In genomic region chr20:58523916-58524315, GRCh38 we compare ENCODE assay signal across 21 cellular contexts. TPM values are rescaled to one million over a fixed set of nuclear protein-coding genes. Genes with fewer than 3 reads are reported as not detected.
A peak's percentile ranks its signal among the peaks of the same experiment; 100 is the strongest.
DNase-seq lines count a peak whose midpoint lies in the region; ATAC-seq and TF ChIP-seq lines count a peak whose summit lies in the region.
"Had no signal": no experiment of that assay in that cellular context is flagged by ENCODE, and none has a peak within 500 bp of the region (broad histone marks: within the 10 kb centered on the region; RNA-seq: fewer than 3 reads in every experiment).

No MANE protein-coding gene starts in this region.

- TF ChIP-seq POLR2A in IMR-90 (IDR thresholded peaks at IDR 0.05; ENCODE audit: low read depth, low read length) = no peak

- BruUV-seq in IMR-90 (replicated peaks; lab: Mats Ljungman, UMichigan) = no TSS peak

- TF ChIP-seq RAD21 in IMR-90 (IDR thresholded peaks at IDR 0.05; ENCODE audit: low read length) = no peak

- H2BK15ac ChIP-seq in IMR-90 (ENCODE audit: low read depth, low read length) = peak overlapping the region; percentile 96; the same call in 2 of the 3 replicates

- H2BK20ac ChIP-seq in IMR-90 (ENCODE audit: low read depth, low read length) = peak overlapping the region; percentile 97

- TF ChIP-seq CTCF in IMR-90 (conservative IDR thresholded peaks at IDR 0.05; ENCODE audit: low read depth, low read length) = no peak
- no peak for TF ChIP-seq CTCF in astrocyte of the spinal cord (IDR thresholded peaks at IDR 0.05; ENCODE audit: low read depth, low read length)

- H4K91ac ChIP-seq in IMR-90 (ENCODE audit: insufficient read depth, low read depth, low read length) = peak overlapping the region; percentile 98

- H3K4me2 ChIP-seq in IMR-90 (ENCODE audit: low read depth, low read length) = no peak overlapping the region
- H3K4me2 ChIP-seq: hepatocyte had no signal

- no CpG with 5 or more reads among the region's 3 CpGs for WGBS in IMR-90 (ENCODE audit: extremely low coverage in 2 of 2, insufficient read length in 1 of 2), 2 experiments

- H3K9me3 ChIP-seq in IMR-90 (ENCODE audit: control insufficient read depth, insufficient read depth, low read length) = peaks cover 9% of the 10 kb centered on the region

- no peaks in the 10 kb centered on the region; the same call in 1 of the 2 replicates for H3K27me3 ChIP-seq in IMR-90 (ENCODE audit: control insufficient read depth, insufficient read depth, low read length)
- H3K27me3 ChIP-seq: dorsolateral prefrontal cortex, esophagus muscularis mucosa, hepatocyte, uterus had no signal

- 0 out of 4 replicates have a peak, but pooled peaks cover 0 to 4% of the 10 kb centered on the region in 2 experiments for H3K79me1 ChIP-seq in IMR-90 (ENCODE audit: low read depth in 1 of 2, low read length in 2 of 2)

- no peaks in the 10 kb centered on the region for H4K20me1 ChIP-seq in IMR-90 (ENCODE audit: insufficient read depth, low read length)

- H2AK9ac ChIP-seq in IMR-90 (replicated peaks; ENCODE audit: low read depth, low read length, poor library complexity) = peak overlapping the region; percentile 93

- peak overlapping the region; percentile 99 for H2BK5ac ChIP-seq in IMR-90 (ENCODE audit: low read depth, low read length, poor library complexity, severe bottlenecking)

- in situ Hi-C loops in IMR-90 (cut with MboI; ENCODE audit: low sequenced_read_pairs) (no loop called here), astrocyte of the spinal cord (cut with HindIII; ENCODE audit: low sequenced_read_pairs) (no loop called here)

- CTCF ChIA-PET in IMR-90 (lab: Yijun Ruan, JAX) = no interaction called here

- H3K4me1 ChIP-seq in IMR-90 (ENCODE audit: control insufficient read depth, insufficient read depth, low read length) = peaks cover 20% of the 10 kb centered on the region
- H3K4me1 ChIP-seq: esophagus muscularis mucosa, uterus had no signal

- POLR2A ChIA-PET in IMR-90 (lab: Charles Lee; ENCODE audit: unreplicated experiment) = interaction anchor here (1.4 kb wide), 1 partner anchor 24 kb away, joined by 5 read pairs; no protein-coding TSS in a partner anchor

- DNase-seq in AG08395 (ENCODE audit: low spot score) = peak; percentile 76
- DNase-seq in IMR-90 = peak; percentile 49
- DNase-seq in astrocyte of the spinal cord (ENCODE audit: low read depth, low spot score) = peak; percentile 73
- DNase-seq in myocyte (ENCODE audit: low read depth) = peak; percentile 34
- DNase-seq in nucleus accumbens (lab: John Stamatoyannopoulos, UW) = no peak
- DNase-seq in stimulated activated naive CD4-positive, alpha-beta T cell (lab: John Stamatoyannopoulos, UW) = no peak
- DNase-seq in activated CD4-positive, CD25-positive, alpha-beta regulatory T cell treated with anti-CD3 and anti-CD28 coated beads, Interleukin-2, amount 50 U/mL, for 72 hours = no peak
- DNase-seq: activated CD4-positive, alpha-beta memory T cell treated with anti-CD3 and anti-CD28 coated beads for 36 hours; activated naive CD4-positive, alpha-beta T cell treated with anti-CD3 and anti-CD28 coated beads, Interleukin-2, amount 50 U/mL, for 16 hours; activated T-cell treated with anti-CD3 and anti-CD28 coated beads, Interleukin-2, amount 50 U/mL, for 24 hours; dorsolateral prefrontal cortex; GOT3; Kasumi-1; right cardiac atrium; T-cell; uterus had no signal

- no peak overlapping the region for H3K9ac ChIP-seq in IMR-90 (ENCODE audit: low read depth, low read length)

- intact Hi-C loops in IMR-90 (cut with micrococcal nuclease) = no loop called here

- dilution Hi-C loops in IMR-90 (cut with HindIII; ENCODE audit: low sequenced_read_pairs, unreplicated experiment) = no loop called here

- H3K18ac ChIP-seq in IMR-90 (ENCODE audit: low read depth, low read length) = peak overlapping the region; percentile 90

- H3K14ac ChIP-seq in IMR-90 (replicated peaks; ENCODE audit: low read depth, low read length) = peak overlapping the region; percentile 97

- H2AK5ac ChIP-seq in IMR-90 (ENCODE audit: low read depth, low read length) = peak overlapping the region; percentile 97; the same call in 1 of the 2 replicates

- H4K8ac ChIP-seq in IMR-90 (ENCODE audit: low read depth in 2 of 2, low read length in 2 of 2) = peak overlapping the region; percentile 74 to 93

- H3K9me1 ChIP-seq in IMR-90 (ENCODE audit: insufficient read depth, low read length) = peaks cover 7% of the 10 kb centered on the region

- H4K5ac ChIP-seq in IMR-90 (ENCODE audit: low read depth, low read length) = peak overlapping the region; percentile 88; the same call in 1 of the 2 replicates

- H3K36me3 ChIP-seq in IMR-90 (ENCODE audit: control insufficient read depth, insufficient read depth, low read length) = no peaks in the 10 kb centered on the region
- H3K36me3 ChIP-seq: esophagus muscularis mucosa, uterus had no signal

- H3K56ac ChIP-seq in IMR-90 (ENCODE audit: extremely low read depth, insufficient read depth, low read length) = peak overlapping the region; percentile 23; the same call in 1 of the 2 replicates

- H3K27ac ChIP-seq in IMR-90 (ENCODE audit: insufficient read depth, low read length) = peak overlapping the region; percentile 35; the same call in 1 of the 2 replicates
- H3K27ac ChIP-seq: dorsolateral prefrontal cortex, esophagus muscularis mucosa, hepatocyte, VCaP had no signal

- peak; percentile 18; the same call in 1 of the 2 replicates for ATAC-seq in IMR-90 (ENCODE audit: low read depth)
- ATAC-seq in HG03460 (IDR thresholded peaks at IDR 0.05; ENCODE audit: unreplicated experiment) = no peak
- ATAC-seq: T-cell had no signal

- H3K4me3 ChIP-seq in IMR-90 (ENCODE audit: insufficient read depth, low read depth, low read length) = no peak overlapping the region
- H3K4me3 ChIP-seq in astrocyte of the spinal cord (ENCODE audit: low read depth, low read length) = no peak overlapping the region
- H3K4me3 ChIP-seq: dorsolateral prefrontal cortex, esophagus muscularis mucosa, hepatocyte, uterus had no signal

- H3K23ac ChIP-seq in IMR-90 (ENCODE audit: low read depth, low read length) = peak overlapping the region; percentile 83

- peak overlapping the region; percentile 97 for H3K4ac ChIP-seq in IMR-90 (ENCODE audit: low read depth, low read length)

- peak overlapping the region; percentile 78 for H2AFZ ChIP-seq in IMR-90 (replicated peaks; ENCODE audit: low read length, poor library complexity)
- H2AFZ ChIP-seq: hepatocyte had no signal

- peak overlapping the region; percentile 99 for H2BK120ac ChIP-seq in IMR-90 (ENCODE audit: low read depth, low read length)

TF ChIP-seq in IMR-90, 13 proteins besides CTCF, POLR2A, EP300 and RAD21:
- no peak for TF ChIP-seq CEBPB (IDR thresholded peaks at IDR 0.05; ENCODE audit: low read depth, low read length)
- no peak for TF ChIP-seq FOS (IDR thresholded peaks at IDR 0.05; ENCODE audit: low read depth, low read length)
- TF ChIP-seq MAZ (IDR thresholded peaks at IDR 0.05; ENCODE audit: borderline replicate concordance, low read depth, low read length) = no peak
- TF ChIP-seq RCOR1 (IDR thresholded peaks at IDR 0.05; ENCODE audit: insufficient replicate concordance, low read length) = no peak
- no peak for TF ChIP-seq MXI1 (IDR thresholded peaks at IDR 0.05; ENCODE audit: borderline replicate concordance, low read depth, low read length)
- TF ChIP-seq BHLHE40 (IDR thresholded peaks at IDR 0.05; ENCODE audit: low read depth, low read length) = no peak
- no peak for TF ChIP-seq SMC3 (IDR thresholded peaks at IDR 0.05; ENCODE audit: low read depth, low read length)
- TF ChIP-seq MAFK (IDR thresholded peaks at IDR 0.05; ENCODE audit: low read depth, low read length) = no peak

RNA-seq across cellular contexts. Expression of gene APCDD1L, which starts 8.7 kb away (rescaled TPM):
- total RNA-seq in IMR-90 (2012; rRNA removed) (2.2 and 2.5 TPM in 2 replicates), myocyte (0.11 and 0.21 TPM in 2 replicates)
- polyA plus RNA-seq in IMR-90 (2012; rRNA removed) = 18.0 and 18.3 TPM in 2 replicates
- polyA plus RNA-seq in IMR-90 (2012; cell fraction: cytosol; rRNA removed) = 11.4 and 19.3 TPM in 2 replicates
- 7.7 and 18.8 TPM in 2 replicates for polyA plus RNA-seq in IMR-90 (2012; cell fraction: nucleus; rRNA removed; ENCODE audit: low replicate concordance)
- 1.1 TPM for polyA plus RNA-seq in myocyte (2012)
- total RNA-seq: activated CD4-positive, alpha-beta memory T cell treated with anti-CD3 and anti-CD28 coated beads for 36 hours; mesenteric fat pad; T-cell had no signal
- polyA plus RNA-seq: hepatocyte had no signal

Comparison
In these comparisons a context has a peak if more than half of its experiments do, and no peak if none do; other contexts are left out.
1. DNase-seq: peak in AG08395 (single experiment), IMR-90 (single experiment), astrocyte of the spinal cord (single experiment) and myocyte (single experiment); none in nucleus accumbens (0 of 56), stimulated activated naive CD4-positive, alpha-beta T cell (0 of 6) and activated CD4-positive, CD25-positive, alpha-beta regulatory T cell treated with anti-CD3 and anti-CD28 coated beads, Interleukin-2, amount 50 U/mL, for 72 hours (single experiment).